In genomic region chr1:28370220-28371010, GRCh38 we compare ENCODE assay signal across 1 cellular context.
A peak's percentile ranks its signal among the peaks of the same experiment; 100 is the strongest.
TF ChIP-seq lines count a peak whose summit lies in the region.

No MANE protein-coding gene starts in this region.

TF ChIP-seq in K562, 482 proteins besides CTCF, POLR2A, EP300 and RAD21 (continued from another document):
- TF ChIP-seq MBD1 (CRISPR knock-in tag; IDR thresholded peaks at IDR 0.05) = peak; percentile 87
- peak; percentile 73 for TF ChIP-seq ZNF384 (IDR thresholded peaks at IDR 0.05; ENCODE audit: low read depth, low read length)
- peak in 1 of 2 experiments; percentile 39; a peak in 2 of 4 replicates for TF ChIP-seq RCOR1 (IDR thresholded peaks at IDR 0.05; ENCODE audit: borderline replicate concordance in 1 of 2, low read depth in 2 of 2, low read length in 2 of 2)
- no peak for TF ChIP-seq SMARCB1 (IDR thresholded peaks at IDR 0.05; ENCODE audit: insufficient read length, low read depth)
- peak; percentile 100 for TF ChIP-seq ZNF121 (CRISPR knock-in tag; conservative IDR thresholded peaks at IDR 0.05)
- peak; percentile 33 for TF ChIP-seq CTCFL (IDR thresholded peaks at IDR 0.05; ENCODE audit: borderline replicate concordance, insufficient read depth, low read depth, low read length, poor library complexity, severe bottlenecking)
- no peak for TF ChIP-seq E2F3 (CRISPR knock-in tag; IDR thresholded peaks at IDR 0.05)
- TF ChIP-seq FOXA3 (CRISPR knock-in tag; conservative IDR thresholded peaks at IDR 0.05 in 1 of 2, IDR thresholded peaks at IDR 0.05 in 1 of 2) = peak in 1 of 2 experiments; percentile 28; a peak in 1 of 4 replicates
